In genomic region chr10:125514206-125515162, GRCh38 we compare ENCODE assay signal across 16 cellular contexts.
DNase-seq lines count a peak whose midpoint lies in the region; ATAC-seq, FAIRE-seq and TF ChIP-seq lines count a peak whose summit lies in the region.
"Had no signal": no experiment of that assay in that cellular context is flagged by ENCODE, and none has a peak within 500 bp of the region (broad histone marks: within the 10 kb centered on the region; RNA-seq: fewer than 3 reads in every experiment).

No MANE protein-coding gene starts in this region.

- DNase-seq in stimulated activated CD4-positive, alpha-beta T cell treated with anti-CD3 and anti-CD28 coated beads, Interleukin-15, amount 100 ng/mL, for 24 hours: peak; percentile 4
- DNase-seq in stimulated activated CD4-positive, alpha-beta T cell treated with anti-CD3 and anti-CD28 coated beads, Interleukin-4, amount 100 ng/mL, for 4 hours: no peak
- DNase-seq in RPMI7951 (ENCODE audit: low read depth) (peak; percentile 15), GM12891 (ENCODE audit: insufficient read length, low spot score) (no peak)
- DNase-seq: activated CD8-positive, alpha-beta memory T cell treated with anti-CD3 and anti-CD28 coated beads for 24 hours; amniotic stem cell; left ventricle myocardium inferior; NCI-H748 treated with DMSO at 0.1 percent for 48 hours; psoas muscle had no signal

- H3K9ac ChIP-seq in iPS-20b (ENCODE audit: low read depth, low read length): no peak overlapping the region

- no peaks in the 10 kb centered on the region for H3K36me3 ChIP-seq in iPS-20b (ENCODE audit: insufficient read depth, low read depth, low read length)
- H3K36me3 ChIP-seq: left ventricle myocardium inferior, vagina had no signal

- no peak for TF ChIP-seq POLR2A in GM12891 (IDR thresholded peaks at IDR 0.05; ENCODE audit: low read depth, low read length)

- FAIRE-seq in GM12891 (lab: Jason Lieb, UNC): no peak
- FAIRE-seq: D721Med had no signal

- H3K4me3 ChIP-seq in iPS-20b (ENCODE audit: low read length): 0 out of 2 replicates have a peak overlapping the region, but pooled peaks have one; percentile 20
- H3K4me3 ChIP-seq: left ventricle myocardium inferior, psoas muscle, vagina had no signal

- ATAC-seq in GM19452 (IDR thresholded peaks at IDR 0.05; ENCODE audit: unreplicated experiment) (no peak), GM21526 (IDR thresholded peaks at IDR 0.05; ENCODE audit: low FRiP score, unreplicated experiment) (no peak), HG03045 (IDR thresholded peaks at IDR 0.05; ENCODE audit: unreplicated experiment) (no peak)
- ATAC-seq: Panc1, psoas muscle had no signal

- peaks cover 19% of the 10 kb centered on the region; the same call in 1 of the 2 replicates for H3K4me1 ChIP-seq in iPS-20b (ENCODE audit: insufficient read depth, low read length)
- H3K4me1 ChIP-seq: left ventricle myocardium inferior, psoas muscle had no signal

- no peaks in the 10 kb centered on the region for H3K27me3 ChIP-seq in iPS-20b (ENCODE audit: insufficient read depth, low read length)
- H3K27me3 ChIP-seq: vagina had no signal

- H3K9me3 ChIP-seq in iPS-20b (ENCODE audit: insufficient read depth, low read depth, low read length): peaks cover 16% of the 10 kb centered on the region
- H3K9me3 ChIP-seq: psoas muscle, vagina had no signal

- H3K27ac ChIP-seq in iPS-20b (ENCODE audit: low read length): no peak overlapping the region
- H3K27ac ChIP-seq: left ventricle myocardium inferior, psoas muscle had no signal

TF ChIP-seq in GM12891, 5 proteins besides CTCF, POLR2A, EP300 and RAD21:
- TF ChIP-seq SPI1 (IDR thresholded peaks at IDR 0.05; ENCODE audit: low read depth, low read length) (no peak), TAF1 (IDR thresholded peaks at IDR 0.05; ENCODE audit: low read depth, low read length) (no peak), PAX5 (IDR thresholded peaks at IDR 0.05; ENCODE audit: insufficient read depth, low read length, severe bottlenecking) (no peak), POLR2AphosphoS5 (IDR thresholded peaks at IDR 0.05; ENCODE audit: low read depth, low read length) (no peak), POU2F2 (IDR thresholded peaks at IDR 0.05; ENCODE audit: low read depth, low read length) (no peak)

Comparison
In these comparisons a context has a peak if more than half of its experiments do, and no peak if none do; other contexts are left out.
1. DNase-seq: peak in stimulated activated CD4-positive, alpha-beta T cell treated with anti-CD3 and anti-CD28 coated beads, Interleukin-15, amount 100 ng/mL, for 24 hours (single experiment) and RPMI7951 (single experiment); none in stimulated activated CD4-positive, alpha-beta T cell treated with anti-CD3 and anti-CD28 coated beads, Interleukin-4, amount 100 ng/mL, for 4 hours (0 of 2) and GM12891 (single experiment).